ENCODE assay signal across 8 cellular contexts in the genomic region with DNA sequence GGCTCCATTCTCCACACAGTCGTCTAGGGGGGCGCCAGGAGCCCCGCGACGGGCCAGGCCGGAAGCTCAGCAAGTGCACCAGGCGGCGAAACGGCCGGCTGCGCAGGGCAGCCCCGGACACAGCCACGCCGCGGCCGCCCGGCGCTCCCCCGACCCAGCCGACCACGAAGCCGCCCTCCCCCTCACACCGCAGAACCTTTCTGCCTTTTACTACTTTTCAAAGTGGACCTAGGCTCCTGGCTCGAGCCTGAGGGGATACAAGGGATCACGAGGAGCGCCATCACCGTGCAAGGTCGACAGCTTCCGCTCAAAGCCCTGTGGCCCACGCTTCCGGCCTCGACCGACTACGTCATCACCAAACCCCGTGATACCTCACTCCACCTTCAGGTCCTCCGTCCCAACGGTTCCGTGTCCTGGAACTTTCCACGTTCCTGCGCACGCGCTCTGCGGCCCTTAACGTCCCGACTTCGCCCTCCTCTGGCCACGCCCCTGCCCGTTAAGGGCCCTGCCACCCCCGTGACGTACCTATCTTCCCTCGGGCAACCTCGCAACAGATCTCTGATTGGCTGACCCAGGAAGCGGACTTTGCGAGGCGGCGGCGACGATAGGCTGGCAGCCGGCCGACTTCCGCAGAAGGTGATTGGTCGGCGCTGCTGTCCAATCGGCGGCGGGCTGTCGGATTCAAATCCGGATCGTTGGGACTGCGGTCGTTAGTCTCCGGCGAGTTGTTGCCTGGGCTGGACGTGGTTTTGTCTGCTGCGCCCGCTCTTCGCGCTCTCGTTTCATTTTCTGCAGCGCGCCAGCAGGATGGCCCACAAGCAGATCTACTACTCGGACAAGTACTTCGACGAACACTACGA. TPM values are rescaled to one million over a fixed set of nuclear protein-coding genes. Genes with fewer than 3 reads are reported as not detected.
DNase-seq lines count a peak whose midpoint lies in the region; ATAC-seq lines count a peak whose summit lies in the region.

A gene (plus strand): TSS at position 710 of the 860 bp plus-strand sequence. CDS start 98 bp downstream, at position 808.

- peak within 1 kb of the TSS; percentile 82 for H3K9ac ChIP-seq in rectal smooth muscle tissue (ENCODE audit: low read length)

- H3K9me3 ChIP-seq in aorta (ENCODE audit: control insufficient read depth, low read length): no peaks in the 10 kb centered on the region

- H3K36me3 ChIP-seq in rectal smooth muscle tissue (ENCODE audit: control insufficient read depth, insufficient read depth, low read length): no peaks in the 10 kb centered on the region
- H3K36me3 ChIP-seq in aorta (ENCODE audit: control insufficient read depth in 1 of 2, insufficient read depth in 2 of 2, low read length in 1 of 2): no peaks in the 10 kb centered on the region

- H3K27ac ChIP-seq in rectal smooth muscle tissue (ENCODE audit: low read depth, low read length) (peak within 1 kb of the TSS; percentile 99), aorta (ENCODE audit: low read depth in 1 of 2, low read length in 2 of 2) (peak within 1 kb of the TSS; percentile 90 to 91)

- intact Hi-C loops in aorta (cut with DNase I): no loop called here

- ATAC-seq in GM18508 (IDR thresholded peaks at IDR 0.05; ENCODE audit: insufficient read depth, unreplicated experiment) (peak; percentile 84), HG03025 (IDR thresholded peaks at IDR 0.05; ENCODE audit: low FRiP score, unreplicated experiment) (peak; percentile 88), aorta (ENCODE audit: low FRiP score) (peak; percentile 99)

- 0% methylated on average over 85 of the region's 85 CpGs for WGBS in aorta, 2 donors

- H3K4me3 ChIP-seq in rectal smooth muscle tissue (ENCODE audit: low read length) (peak within 1 kb of the TSS; percentile 84), aorta (ENCODE audit: low read length in 2 of 2) (peak within 1 kb of the TSS; percentile 46 to 73)

- peak; percentile 100 for DNase-seq in NCI-H2081 (lab: John Stamatoyannopoulos, UW)
- DNase-seq in T1000 (lab: John Stamatoyannopoulos, UW): peak; percentile 99
- DNase-seq in astrocyte of the hippocampus (ENCODE audit: low read depth, low spot score): peak; percentile 100
- peak; percentile 98 for DNase-seq in hepatic stellate cell (ENCODE audit: low spot score)
- peak; percentile 100 for DNase-seq in aorta

- peaks cover 12% of the 10 kb centered on the region for H3K4me1 ChIP-seq in rectal smooth muscle tissue (ENCODE audit: control insufficient read depth, insufficient read depth, low read length)
- H3K4me1 ChIP-seq in aorta (ENCODE audit: control insufficient read depth in 1 of 2, insufficient read depth in 2 of 2, low read length in 2 of 2): no peaks in the 10 kb centered on the region

- no peaks in the 10 kb centered on the region for H3K27me3 ChIP-seq in rectal smooth muscle tissue (ENCODE audit: control insufficient read depth, insufficient read depth, low read length)
- H3K27me3 ChIP-seq in aorta (ENCODE audit: control insufficient read depth in 1 of 2, insufficient read depth in 2 of 2, low read length in 1 of 2): no peaks in the 10 kb centered on the region

RNA-seq across cellular contexts. Expression of the gene that starts here (rescaled TPM):
- 1 to 10 TPM; 5.4 to 8.9 TPM for total RNA-seq in aorta
- polyA plus RNA-seq in aorta: 10 to 100 TPM in 1 of 2 donors, 1 to 10 TPM in 1; 5.7 to 14.9 TPM

Comparison
In these comparisons a context has a peak if more than half of its experiments do, and no peak if none do; other contexts are left out.
1. Peak in every context shown above with its lines: DNase-seq, ATAC-seq, H3K4me3 ChIP-seq and H3K27ac ChIP-seq.